Comparison of ENCODE assay signal across 12 cellular contexts in genomic region chr12:9713041-9713548, GRCh38. TPM values are rescaled to one million over a fixed set of nuclear protein-coding genes. Genes with fewer than 3 reads are reported as not detected.
DNase-seq lines count a peak whose midpoint lies in the region; ATAC-seq and TF ChIP-seq lines count a peak whose summit lies in the region.
"Not testable (repeated sequence)": the region's sequence is repeated elsewhere in the genome, so short reads cannot be mapped to it uniquely, and the experiment has no call there.
"Had no signal": no experiment of that assay in that cellular context is flagged by ENCODE, and none has a peak within 500 bp of the region (broad histone marks: within the 10 kb centered on the region; RNA-seq: fewer than 3 reads in every experiment).

No MANE protein-coding gene starts in this region.

- POLR2A ChIA-PET in naive thymus-derived CD8-positive, alpha-beta T cell (lab: Charles Lee) = interaction anchor here (0.7 kb wide), 1 partner anchor 50 kb away, joined by 3 read pairs; no protein-coding TSS in a partner anchor

- peak overlapping the region; percentile 40 for H3K4me3 ChIP-seq in DOHH2 (ENCODE audit: low read length)
- H3K4me3 ChIP-seq in OCI-LY3 (ENCODE audit: low read length) = not testable (repeated sequence)

- TF ChIP-seq CTCF in DOHH2 (IDR thresholded peaks at IDR 0.05; ENCODE audit: low read depth, low read length, poor library complexity, severe bottlenecking); OCI-LY3 (IDR thresholded peaks at IDR 0.05; ENCODE audit: low read depth, low read length): not testable (repeated sequence)

- H3K4me3 Mint-ChIP-seq in naive thymus-derived CD8-positive, alpha-beta T cell = not testable (repeated sequence)

- H3K27ac ChIP-seq in DOHH2 (ENCODE audit: low read depth, low read length) = peak overlapping the region; percentile 63
- H3K27ac ChIP-seq in OCI-LY3 (ENCODE audit: low read length) = peak overlapping the region; percentile 97

- DNase-seq in naive thymus-derived CD8-positive, alpha-beta T cell = not testable (repeated sequence)

- H3K4me2 ChIP-seq in DOHH2 (ENCODE audit: low read length) (peak overlapping the region; percentile 58), OCI-LY3 (ENCODE audit: low read length) (peak overlapping the region; percentile 56)

- peaks cover 97% of the 10 kb centered on the region for H3K4me1 ChIP-seq in DOHH2 (ENCODE audit: control insufficient read depth, low read length)
- peaks cover 98% of the 10 kb centered on the region for H3K4me1 ChIP-seq in OCI-LY3 (ENCODE audit: low read length)

- not testable (repeated sequence) for H3K79me2 ChIP-seq in DOHH2 (ENCODE audit: control insufficient read depth, low read length)
- peaks cover 48% of the 10 kb centered on the region for H3K79me2 ChIP-seq in OCI-LY3 (ENCODE audit: low read length)

- H3K27me3 Mint-ChIP-seq in naive thymus-derived CD8-positive, alpha-beta T cell = not testable (repeated sequence)

- H3F3A ChIP-seq in DOHH2 (ENCODE audit: control insufficient read depth, insufficient read depth) = not testable (repeated sequence)

- H3K9ac ChIP-seq in OCI-LY3 (ENCODE audit: low read length) = peak overlapping the region; percentile 54

- H3K9me3 ChIP-seq in DOHH2 (ENCODE audit: control insufficient read depth, insufficient read depth, low read length); OCI-LY3 (ENCODE audit: insufficient read depth, low read length): not testable (repeated sequence)

- ATAC-seq in GM18870 (IDR thresholded peaks at IDR 0.05; ENCODE audit: unreplicated experiment) = peak; percentile 76
- peak; percentile 75 for ATAC-seq in GM19463 (IDR thresholded peaks at IDR 0.05; ENCODE audit: unreplicated experiment)
- ATAC-seq in GM21786 (IDR thresholded peaks at IDR 0.05; ENCODE audit: unreplicated experiment) = peak; percentile 78
- ATAC-seq in HG02970 (IDR thresholded peaks at IDR 0.05; ENCODE audit: low FRiP score, unreplicated experiment) = peak; percentile 79
- peak; percentile 52 for ATAC-seq in HG03280 (IDR thresholded peaks at IDR 0.05; ENCODE audit: unreplicated experiment)
- not testable (repeated sequence) for ATAC-seq in naive thymus-derived CD8-positive, alpha-beta T cell

- H4K20me1 ChIP-seq in DOHH2 (ENCODE audit: control insufficient read depth, insufficient read depth, low read depth, low read length); OCI-LY3 (ENCODE audit: insufficient read depth, low read length): not testable (repeated sequence)

- H3K36me3 Mint-ChIP-seq in naive thymus-derived CD8-positive, alpha-beta T cell = not testable (repeated sequence)

- not testable (repeated sequence) for H3K27me3 ChIP-seq in DOHH2 (ENCODE audit: control insufficient read depth, low read length); OCI-LY3 (ENCODE audit: low read depth, low read length)

- not testable (repeated sequence) for H3K9me2 ChIP-seq in DOHH2 (replicated peaks; ENCODE audit: control insufficient read depth, low read length)

- not testable (repeated sequence) for H3K36me3 ChIP-seq in DOHH2 (ENCODE audit: control insufficient read depth, low read length); OCI-LY3 (replicated peaks; ENCODE audit: low read depth, low read length)

- H3K9me3 Mint-ChIP-seq in naive thymus-derived CD8-positive, alpha-beta T cell = not testable (repeated sequence)

- peaks cover 15 to 80% (median 45%) of the 10 kb centered on the region in 4 donors for H3K4me1 Mint-ChIP-seq in naive thymus-derived CD8-positive, alpha-beta T cell

- H2AFZ ChIP-seq in OCI-LY3 (ENCODE audit: low read depth, low read length) = not testable (repeated sequence)

- H3K27ac Mint-ChIP-seq in naive thymus-derived CD8-positive, alpha-beta T cell = peak overlapping the region in 6 of 10 donors; percentile 22 to 74 (median 44)

RNA-seq across cellular contexts. Expression of gene CLECL1, which starts 19.8 kb away (rescaled TPM):
- total RNA-seq in naive thymus-derived CD8-positive, alpha-beta T cell = under 1 TPM; 0.52 to 0.96 TPM
- polyA plus RNA-seq in naive thymus-derived CD8-positive, alpha-beta T cell = under 1 TPM in 1 of 3 donors, not detected in 2; 0.35 TPM
- total RNA-seq: endodermal cell, osteoblast had no signal
- polyA plus RNA-seq: A549, heart left ventricle had no signal

RNA-seq across cellular contexts. Expression of gene CLEC2D, which starts 43.6 kb away (rescaled TPM):
- 100 to 1,000 TPM; 433 to 438 TPM for total RNA-seq in naive thymus-derived CD8-positive, alpha-beta T cell
- polyA plus RNA-seq in naive thymus-derived CD8-positive, alpha-beta T cell = 100 to 1,000 TPM; 315 to 389 (median 329) TPM

RNA-seq across cellular contexts. Expression of gene CD69, which starts 47.6 kb away (rescaled TPM):
- total RNA-seq in naive thymus-derived CD8-positive, alpha-beta T cell = 10 to 100 TPM; 30.7 to 34.0 TPM
- polyA plus RNA-seq in naive thymus-derived CD8-positive, alpha-beta T cell = 100 to 1,000 TPM in 1 of 3 donors, 10 to 100 TPM in 2; 73.5 to 248 (median 87.9) TPM
- total RNA-seq: endodermal cell, osteoblast had no signal
- polyA plus RNA-seq: A549 had no signal
